In the genomic region with DNA sequence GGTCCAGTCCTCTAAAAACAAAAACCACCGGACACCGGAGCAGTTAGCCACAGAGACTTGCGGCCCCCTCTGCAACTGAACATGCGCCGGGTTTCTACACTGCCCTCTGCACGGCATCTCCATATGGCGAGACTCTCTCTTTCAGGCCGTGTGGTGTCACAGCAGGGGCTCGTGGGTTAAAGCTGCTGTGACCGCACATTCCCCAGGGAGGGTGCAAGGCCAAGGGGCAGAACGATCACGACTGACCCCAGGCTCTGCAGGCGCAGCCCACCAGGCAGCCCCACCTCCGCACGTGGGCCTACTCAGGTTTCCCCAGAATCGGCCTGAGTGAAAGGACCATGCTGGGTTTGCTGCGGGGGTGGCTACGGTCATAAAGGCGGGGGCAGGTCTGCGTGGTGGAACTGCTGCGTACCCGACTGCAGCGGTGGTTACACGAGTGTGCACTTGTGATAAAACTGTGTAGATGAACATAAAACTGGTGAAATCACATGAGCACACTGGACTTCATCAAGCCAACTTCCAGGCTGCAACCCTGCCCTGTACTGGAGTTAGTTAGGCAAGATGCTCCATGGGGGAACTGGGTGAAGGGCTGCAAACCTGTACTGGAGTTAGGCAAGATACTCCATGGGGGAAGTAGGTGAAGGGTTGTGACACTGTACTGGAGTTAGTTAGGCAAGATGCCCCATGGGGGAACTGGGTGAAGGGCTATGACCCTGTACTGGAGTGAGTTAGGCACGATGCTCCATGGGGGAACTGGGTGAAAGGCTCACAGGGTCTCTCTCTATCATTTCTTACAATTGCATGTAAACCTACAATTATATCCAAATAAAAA, we compare ENCODE assay signal across 18 cellular contexts.
DNase-seq lines count a peak whose midpoint lies in the region; ATAC-seq lines count a peak whose summit lies in the region.
"Had no signal": no experiment of that assay in that cellular context is flagged by ENCODE, and none has a peak within 500 bp of the region (broad histone marks: within the 10 kb centered on the region; RNA-seq: fewer than 3 reads in every experiment).

No MANE protein-coding gene starts in this region.

- peaks cover 2% of the 10 kb centered on the region for H3K9me3 Mint-ChIP-seq in stimulated activated memory B cell treated with anti-CD40 and anti-IgM and Interleukin-4, amounts not matched to agents 10 μg/mL and 1 μg/mL and 100 μg/mL, for 72 hours
- H3K9me3 Mint-ChIP-seq: activated B cell treated with CpG ODN at 0.5 μM for 24 hours had no signal

- DNase-seq in activated effector memory CD4-positive, alpha-beta T cell treated with anti-CD3 and anti-CD28 coated beads, Interleukin-2, amount 50 U/mL, for 16 hours, result peak; percentile 46
- DNase-seq in activated effector memory CD4-positive, alpha-beta T cell treated with Interleukin-2 at 50 U/mL for 16 hours, result no peak
- peak; percentile 7 for DNase-seq in SKM-1 (lab: John Stamatoyannopoulos, UW; ENCODE audit: unreplicated experiment)
- DNase-seq in left kidney (ENCODE audit: low read depth, low spot score), result peak; percentile 81
- DNase-seq in OCI-M1 (lab: John Stamatoyannopoulos, UW), result no peak
- no peak for DNase-seq in KG1 (lab: John Stamatoyannopoulos, UW)
- DNase-seq: ACHN; activated B cell treated with CpG ODN at 0.5 μM for 24 hours; activated gamma-delta T cell treated with Interleukin-2 at 50 U/mL for 16 hours; amygdala; caudate nucleus; effector CD8-positive, alpha-beta T cell; MG63; NCI-H2029 treated with DMSO at 0.1 percent for 48 hours; stimulated activated naive CD4-positive, alpha-beta T cell; T-helper 17 cell had no signal

- H3K4me3 Mint-ChIP-seq in stimulated activated memory B cell treated with anti-CD40 and anti-IgM and Interleukin-4, amounts not matched to agents 10 μg/mL and 1 μg/mL and 100 μg/mL, for 72 hours, result no peak overlapping the region
- H3K4me3 Mint-ChIP-seq: activated B cell treated with CpG ODN at 0.5 μM for 24 hours, T-helper 17 cell had no signal

- peak; percentile 24 for ATAC-seq in stimulated activated memory B cell treated with anti-CD40 and anti-IgM and Interleukin-4, amounts not matched to agents 10 μg/mL and 1 μg/mL and 100 μg/mL, for 72 hours
- no peak for ATAC-seq in GM19463 (IDR thresholded peaks at IDR 0.05; ENCODE audit: unreplicated experiment)
- ATAC-seq: T-helper 17 cell had no signal

- peaks cover 24% of the 10 kb centered on the region for H3K27me3 Mint-ChIP-seq in stimulated activated memory B cell treated with anti-CD40 and anti-IgM and Interleukin-4, amounts not matched to agents 10 μg/mL and 1 μg/mL and 100 μg/mL, for 72 hours
- H3K27me3 Mint-ChIP-seq: activated B cell treated with CpG ODN at 0.5 μM for 24 hours had no signal

- H3K36me3 Mint-ChIP-seq in stimulated activated memory B cell treated with anti-CD40 and anti-IgM and Interleukin-4, amounts not matched to agents 10 μg/mL and 1 μg/mL and 100 μg/mL, for 72 hours, result no peaks in the 10 kb centered on the region

- H3K27ac Mint-ChIP-seq in stimulated activated memory B cell treated with anti-CD40 and anti-IgM and Interleukin-4, amounts not matched to agents 10 μg/mL and 1 μg/mL and 100 μg/mL, for 72 hours, result no peak overlapping the region
- H3K27ac Mint-ChIP-seq: activated B cell treated with CpG ODN at 0.5 μM for 24 hours, T-helper 17 cell had no signal

- no peaks in the 10 kb centered on the region for H3K4me1 Mint-ChIP-seq in stimulated activated memory B cell treated with anti-CD40 and anti-IgM and Interleukin-4, amounts not matched to agents 10 μg/mL and 1 μg/mL and 100 μg/mL, for 72 hours
- H3K4me1 Mint-ChIP-seq: activated B cell treated with CpG ODN at 0.5 μM for 24 hours, T-helper 17 cell had no signal

Comparison
In these comparisons a context has a peak if more than half of its experiments do, and no peak if none do; other contexts are left out.
1. DNase-seq: peak in activated effector memory CD4-positive, alpha-beta T cell treated with anti-CD3 and anti-CD28 coated beads, Interleukin-2, amount 50 U/mL, for 16 hours (single experiment), SKM-1 (single experiment) and left kidney (single experiment); none in activated effector memory CD4-positive, alpha-beta T cell treated with Interleukin-2 at 50 U/mL for 16 hours (single experiment), OCI-M1 (single experiment) and KG1 (single experiment).